1 cellular context compared by ENCODE assay signal in the genomic region with DNA sequence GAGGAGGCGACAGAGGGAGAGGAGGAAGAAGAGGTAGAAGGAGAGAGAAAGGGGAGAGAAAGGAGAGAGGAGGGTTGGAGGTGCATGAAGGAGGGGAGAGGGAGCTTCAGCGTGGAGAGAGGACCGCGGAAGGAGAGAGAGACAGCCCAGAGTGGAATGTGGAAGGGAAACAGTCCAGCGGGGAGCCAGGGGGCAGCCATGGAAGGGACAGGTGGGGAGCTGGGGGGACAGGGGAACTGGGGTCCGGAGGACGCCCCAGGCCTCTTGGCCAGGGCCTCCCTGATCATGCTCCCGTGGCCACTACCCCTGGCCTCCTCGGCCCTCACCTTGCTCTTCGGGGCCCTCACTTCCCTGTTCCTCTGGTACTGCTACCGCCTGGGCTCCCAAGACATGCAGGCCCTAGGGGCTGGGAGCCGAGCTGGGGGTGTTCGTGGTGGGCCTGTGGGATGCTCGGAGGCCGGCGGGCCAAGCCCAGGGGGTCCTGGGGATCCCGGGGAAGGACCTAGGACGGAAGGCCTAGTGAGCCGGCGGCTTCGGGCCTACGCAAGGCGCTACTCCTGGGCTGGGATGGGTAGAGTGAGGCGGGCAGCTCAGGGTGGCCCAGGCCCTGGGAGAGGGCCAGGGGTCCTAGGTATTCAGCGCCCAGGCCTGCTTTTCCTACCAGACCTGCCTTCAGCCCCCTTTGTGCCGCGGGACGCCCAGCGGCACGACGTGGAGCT.
TF ChIP-seq lines count a peak whose summit lies in the region.

No MANE protein-coding gene starts in this region.

TF ChIP-seq in HepG2, 621 proteins besides CTCF, POLR2A, EP300 and RAD21 (continued from another document and continues in another):
- TF ChIP-seq ZNF572 (CRISPR knock-in tag; IDR thresholded peaks at IDR 0.05), result 0 out of 2 replicates have a peak, but pooled peaks have one; percentile 19
- no peak for TF ChIP-seq HNF4G (IDR thresholded peaks at IDR 0.05; ENCODE audit: borderline replicate concordance, low read depth, low read length)
- peak; percentile 9; the same call in 1 of the 2 replicates for TF ChIP-seq HNF4G (CRISPR knock-in tag; IDR thresholded peaks at IDR 0.05; ENCODE audit: borderline replicate concordance, low read depth)
- no peak for TF ChIP-seq CHD4 (IDR thresholded peaks at IDR 0.05; ENCODE audit: borderline replicate concordance, low read length)
- TF ChIP-seq ZNF674 (CRISPR knock-in tag; IDR thresholded peaks at IDR 0.05; ENCODE audit: low read depth), result no peak
- TF ChIP-seq RBM39 (IDR thresholded peaks at IDR 0.05; ENCODE audit: low read depth, low read length, poor library complexity, severe bottlenecking), result no peak
- no peak for TF ChIP-seq RFX3 (CRISPR knock-in tag; IDR thresholded peaks at IDR 0.05)
- TF ChIP-seq, protein P1, sequence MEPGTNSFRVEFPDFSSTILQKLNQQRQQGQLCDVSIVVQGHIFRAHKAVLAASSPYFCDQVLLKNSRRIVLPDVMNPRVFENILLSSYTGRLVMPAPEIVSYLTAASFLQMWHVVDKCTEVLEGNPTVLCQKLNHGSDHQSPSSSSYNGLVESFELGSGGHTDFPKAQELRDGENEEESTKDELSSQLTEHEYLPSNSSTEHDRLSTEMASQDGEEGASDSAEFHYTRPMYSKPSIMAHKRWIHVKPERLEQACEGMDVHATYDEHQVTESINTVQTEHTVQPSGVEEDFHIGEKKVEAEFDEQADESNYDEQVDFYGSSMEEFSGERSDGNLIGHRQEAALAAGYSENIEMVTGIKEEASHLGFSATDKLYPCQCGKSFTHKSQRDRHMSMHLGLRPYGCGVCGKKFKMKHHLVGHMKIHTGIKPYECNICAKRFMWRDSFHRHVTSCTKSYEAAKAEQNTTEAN (CRISPR knock-in tag; conservative IDR thresholded peaks at IDR 0.05), result no peak
- 0 out of 2 replicates have a peak, but pooled peaks have one; percentile 6 for TF ChIP-seq ZNF678 (CRISPR knock-in tag; IDR thresholded peaks at IDR 0.05)
- TF ChIP-seq, protein P2, sequence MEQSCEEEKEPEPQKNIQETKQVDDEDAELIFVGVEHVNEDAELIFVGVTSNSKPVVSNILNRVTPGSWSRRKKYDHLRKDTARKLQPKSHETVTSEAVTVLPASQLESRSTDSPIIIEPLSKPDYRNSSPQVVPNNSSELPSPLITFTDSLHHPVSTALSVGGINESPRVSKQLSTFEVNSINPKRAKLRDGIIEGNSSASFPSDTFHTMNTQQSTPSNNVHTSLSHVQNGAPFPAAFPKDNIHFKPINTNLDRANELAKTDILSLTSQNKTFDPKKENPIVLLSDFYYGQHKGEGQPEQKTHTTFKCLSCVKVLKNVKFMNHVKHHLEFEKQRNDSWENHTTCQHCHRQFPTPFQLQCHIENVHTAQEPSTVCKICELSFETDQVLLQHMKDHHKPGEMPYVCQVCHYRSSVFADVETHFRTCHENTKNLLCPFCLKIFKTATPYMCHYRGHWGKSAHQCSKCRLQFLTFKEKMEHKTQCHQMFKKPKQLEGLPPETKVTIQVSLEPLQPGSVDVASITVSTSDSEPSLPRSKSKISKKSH (CRISPR knock-in tag; IDR thresholded peaks at IDR 0.05; ENCODE audit: borderline replicate concordance), result no peak
- TF ChIP-seq NR2F1 (CRISPR knock-in tag; IDR thresholded peaks at IDR 0.05), result no peak
- TF ChIP-seq, protein P3, sequence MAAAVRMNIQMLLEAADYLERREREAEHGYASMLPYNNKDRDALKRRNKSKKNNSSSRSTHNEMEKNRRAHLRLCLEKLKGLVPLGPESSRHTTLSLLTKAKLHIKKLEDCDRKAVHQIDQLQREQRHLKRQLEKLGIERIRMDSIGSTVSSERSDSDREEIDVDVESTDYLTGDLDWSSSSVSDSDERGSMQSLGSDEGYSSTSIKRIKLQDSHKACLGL (CRISPR knock-in tag; IDR thresholded peaks at IDR 0.05), result no peak; the same call in 1 of the 2 replicates
- TF ChIP-seq, protein P4, sequence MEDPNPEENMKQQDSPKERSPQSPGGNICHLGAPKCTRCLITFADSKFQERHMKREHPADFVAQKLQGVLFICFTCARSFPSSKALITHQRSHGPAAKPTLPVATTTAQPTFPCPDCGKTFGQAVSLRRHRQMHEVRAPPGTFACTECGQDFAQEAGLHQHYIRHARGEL (CRISPR knock-in tag; IDR thresholded peaks at IDR 0.05), result no peak
- no peak; the same call in 1 of the 2 replicates for TF ChIP-seq ZNF230 (CRISPR knock-in tag; IDR thresholded peaks at IDR 0.05)
- no peak for TF ChIP-seq ZNF773 (CRISPR knock-in tag; IDR thresholded peaks at IDR 0.05; ENCODE audit: borderline replicate concordance)
- TF ChIP-seq, protein P5, sequence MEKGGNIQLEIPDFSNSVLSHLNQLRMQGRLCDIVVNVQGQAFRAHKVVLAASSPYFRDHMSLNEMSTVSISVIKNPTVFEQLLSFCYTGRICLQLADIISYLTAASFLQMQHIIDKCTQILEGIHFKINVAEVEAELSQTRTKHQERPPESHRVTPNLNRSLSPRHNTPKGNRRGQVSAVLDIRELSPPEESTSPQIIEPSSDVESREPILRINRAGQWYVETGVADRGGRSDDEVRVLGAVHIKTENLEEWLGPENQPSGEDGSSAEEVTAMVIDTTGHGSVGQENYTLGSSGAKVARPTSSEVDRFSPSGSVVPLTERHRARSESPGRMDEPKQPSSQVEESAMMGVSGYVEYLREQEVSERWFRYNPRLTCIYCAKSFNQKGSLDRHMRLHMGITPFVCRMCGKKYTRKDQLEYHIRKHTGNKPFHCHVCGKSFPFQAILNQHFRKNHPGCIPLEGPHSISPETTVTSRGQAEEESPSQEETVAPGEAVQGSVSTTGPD (CRISPR knock-in tag; IDR thresholded peaks at IDR 0.05), result no peak
- TF ChIP-seq GATAD2A (CRISPR knock-in tag; IDR thresholded peaks at IDR 0.05), result no peak
- TF ChIP-seq ZNF652 (CRISPR knock-in tag; IDR thresholded peaks at IDR 0.05; ENCODE audit: borderline replicate concordance, low read depth), result no peak
- no peak for TF ChIP-seq EZH2 (conservative IDR thresholded peaks at IDR 0.05; ENCODE audit: low read depth, low read length)
- TF ChIP-seq, protein P6, sequence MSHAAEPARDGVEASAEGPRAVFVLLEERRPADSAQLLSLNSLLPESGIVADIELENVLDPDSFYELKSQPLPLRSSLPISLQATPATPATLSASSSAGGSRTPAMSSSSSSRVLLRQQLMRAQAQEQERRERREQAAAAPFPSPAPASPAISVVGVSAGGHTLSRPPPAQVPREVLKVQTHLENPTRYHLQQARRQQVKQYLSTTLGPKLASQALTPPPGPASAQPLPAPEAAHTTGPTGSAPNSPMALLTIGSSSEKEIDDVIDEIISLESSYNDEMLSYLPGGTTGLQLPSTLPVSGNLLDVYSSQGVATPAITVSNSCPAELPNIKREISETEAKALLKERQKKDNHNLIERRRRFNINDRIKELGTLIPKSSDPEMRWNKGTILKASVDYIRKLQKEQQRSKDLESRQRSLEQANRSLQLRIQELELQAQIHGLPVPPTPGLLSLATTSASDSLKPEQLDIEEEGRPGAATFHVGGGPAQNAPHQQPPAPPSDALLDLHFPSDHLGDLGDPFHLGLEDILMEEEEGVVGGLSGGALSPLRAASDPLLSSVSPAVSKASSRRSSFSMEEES (CRISPR knock-in tag; IDR thresholded peaks at IDR 0.05), result no peak
- no peak for TF ChIP-seq SATB2 (CRISPR knock-in tag; IDR thresholded peaks at IDR 0.05)
- no peak for TF ChIP-seq NR1H2 (CRISPR knock-in tag; IDR thresholded peaks at IDR 0.05; ENCODE audit: borderline replicate concordance, low read depth)
- peak; percentile 98 for TF ChIP-seq ZFX (CRISPR knock-in tag; IDR thresholded peaks at IDR 0.05; ENCODE audit: low read depth)
- no peak for TF ChIP-seq ZFP37 (CRISPR knock-in tag; IDR thresholded peaks at IDR 0.05; ENCODE audit: borderline replicate concordance)
- no peak; the same call in 1 of the 2 replicates for TF ChIP-seq ZNF891 (CRISPR knock-in tag; IDR thresholded peaks at IDR 0.05)
- no peak for TF ChIP-seq ZNF224 (CRISPR knock-in tag; IDR thresholded peaks at IDR 0.05)
- TF ChIP-seq PAX8 (CRISPR knock-in tag; IDR thresholded peaks at IDR 0.05; ENCODE audit: borderline replicate concordance), result no peak; the same call in 1 of the 2 replicates
- TF ChIP-seq, protein P7, sequence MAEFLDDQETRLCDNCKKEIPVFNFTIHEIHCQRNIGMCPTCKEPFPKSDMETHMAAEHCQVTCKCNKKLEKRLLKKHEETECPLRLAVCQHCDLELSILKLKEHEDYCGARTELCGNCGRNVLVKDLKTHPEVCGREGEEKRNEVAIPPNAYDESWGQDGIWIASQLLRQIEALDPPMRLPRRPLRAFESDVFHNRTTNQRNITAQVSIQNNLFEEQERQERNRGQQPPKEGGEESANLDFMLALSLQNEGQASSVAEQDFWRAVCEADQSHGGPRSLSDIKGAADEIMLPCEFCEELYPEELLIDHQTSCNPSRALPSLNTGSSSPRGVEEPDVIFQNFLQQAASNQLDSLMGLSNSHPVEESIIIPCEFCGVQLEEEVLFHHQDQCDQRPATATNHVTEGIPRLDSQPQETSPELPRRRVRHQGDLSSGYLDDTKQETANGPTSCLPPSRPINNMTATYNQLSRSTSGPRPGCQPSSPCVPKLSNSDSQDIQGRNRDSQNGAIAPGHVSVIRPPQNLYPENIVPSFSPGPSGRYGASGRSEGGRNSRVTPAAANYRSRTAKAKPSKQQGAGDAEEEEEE (CRISPR knock-in tag; IDR thresholded peaks at IDR 0.05; ENCODE audit: borderline replicate concordance), result no peak
- peak; percentile 37; the same call in 1 of the 2 replicates for TF ChIP-seq ELF1 (CRISPR knock-in tag; IDR thresholded peaks at IDR 0.05)
- no peak for TF ChIP-seq ZNF761 (CRISPR knock-in tag; conservative IDR thresholded peaks at IDR 0.05)
- TF ChIP-seq ZNF441 (CRISPR knock-in tag; IDR thresholded peaks at IDR 0.05; ENCODE audit: borderline replicate concordance), result 0 out of 2 replicates have a peak, but pooled peaks have one; percentile 51
- no peak for TF ChIP-seq ZNF335 (CRISPR knock-in tag; IDR thresholded peaks at IDR 0.05)
- TF ChIP-seq ZNF501 (CRISPR knock-in tag; IDR thresholded peaks at IDR 0.05), result no peak; the same call in 1 of the 2 replicates
- no peak for TF ChIP-seq KAT7 (CRISPR knock-in tag; IDR thresholded peaks at IDR 0.05; ENCODE audit: borderline replicate concordance)
- TF ChIP-seq, protein P8, sequence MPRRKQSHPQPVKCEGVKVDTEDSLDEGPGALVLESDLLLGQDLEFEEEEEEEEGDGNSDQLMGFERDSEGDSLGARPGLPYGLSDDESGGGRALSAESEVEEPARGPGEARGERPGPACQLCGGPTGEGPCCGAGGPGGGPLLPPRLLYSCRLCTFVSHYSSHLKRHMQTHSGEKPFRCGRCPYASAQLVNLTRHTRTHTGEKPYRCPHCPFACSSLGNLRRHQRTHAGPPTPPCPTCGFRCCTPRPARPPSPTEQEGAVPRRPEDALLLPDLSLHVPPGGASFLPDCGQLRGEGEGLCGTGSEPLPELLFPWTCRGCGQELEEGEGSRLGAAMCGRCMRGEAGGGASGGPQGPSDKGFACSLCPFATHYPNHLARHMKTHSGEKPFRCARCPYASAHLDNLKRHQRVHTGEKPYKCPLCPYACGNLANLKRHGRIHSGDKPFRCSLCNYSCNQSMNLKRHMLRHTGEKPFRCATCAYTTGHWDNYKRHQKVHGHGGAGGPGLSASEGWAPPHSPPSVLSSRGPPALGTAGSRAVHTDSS (CRISPR knock-in tag; conservative IDR thresholded peaks at IDR 0.05), result no peak; the same call in 1 of the 2 replicates
- TF ChIP-seq, protein P9, sequence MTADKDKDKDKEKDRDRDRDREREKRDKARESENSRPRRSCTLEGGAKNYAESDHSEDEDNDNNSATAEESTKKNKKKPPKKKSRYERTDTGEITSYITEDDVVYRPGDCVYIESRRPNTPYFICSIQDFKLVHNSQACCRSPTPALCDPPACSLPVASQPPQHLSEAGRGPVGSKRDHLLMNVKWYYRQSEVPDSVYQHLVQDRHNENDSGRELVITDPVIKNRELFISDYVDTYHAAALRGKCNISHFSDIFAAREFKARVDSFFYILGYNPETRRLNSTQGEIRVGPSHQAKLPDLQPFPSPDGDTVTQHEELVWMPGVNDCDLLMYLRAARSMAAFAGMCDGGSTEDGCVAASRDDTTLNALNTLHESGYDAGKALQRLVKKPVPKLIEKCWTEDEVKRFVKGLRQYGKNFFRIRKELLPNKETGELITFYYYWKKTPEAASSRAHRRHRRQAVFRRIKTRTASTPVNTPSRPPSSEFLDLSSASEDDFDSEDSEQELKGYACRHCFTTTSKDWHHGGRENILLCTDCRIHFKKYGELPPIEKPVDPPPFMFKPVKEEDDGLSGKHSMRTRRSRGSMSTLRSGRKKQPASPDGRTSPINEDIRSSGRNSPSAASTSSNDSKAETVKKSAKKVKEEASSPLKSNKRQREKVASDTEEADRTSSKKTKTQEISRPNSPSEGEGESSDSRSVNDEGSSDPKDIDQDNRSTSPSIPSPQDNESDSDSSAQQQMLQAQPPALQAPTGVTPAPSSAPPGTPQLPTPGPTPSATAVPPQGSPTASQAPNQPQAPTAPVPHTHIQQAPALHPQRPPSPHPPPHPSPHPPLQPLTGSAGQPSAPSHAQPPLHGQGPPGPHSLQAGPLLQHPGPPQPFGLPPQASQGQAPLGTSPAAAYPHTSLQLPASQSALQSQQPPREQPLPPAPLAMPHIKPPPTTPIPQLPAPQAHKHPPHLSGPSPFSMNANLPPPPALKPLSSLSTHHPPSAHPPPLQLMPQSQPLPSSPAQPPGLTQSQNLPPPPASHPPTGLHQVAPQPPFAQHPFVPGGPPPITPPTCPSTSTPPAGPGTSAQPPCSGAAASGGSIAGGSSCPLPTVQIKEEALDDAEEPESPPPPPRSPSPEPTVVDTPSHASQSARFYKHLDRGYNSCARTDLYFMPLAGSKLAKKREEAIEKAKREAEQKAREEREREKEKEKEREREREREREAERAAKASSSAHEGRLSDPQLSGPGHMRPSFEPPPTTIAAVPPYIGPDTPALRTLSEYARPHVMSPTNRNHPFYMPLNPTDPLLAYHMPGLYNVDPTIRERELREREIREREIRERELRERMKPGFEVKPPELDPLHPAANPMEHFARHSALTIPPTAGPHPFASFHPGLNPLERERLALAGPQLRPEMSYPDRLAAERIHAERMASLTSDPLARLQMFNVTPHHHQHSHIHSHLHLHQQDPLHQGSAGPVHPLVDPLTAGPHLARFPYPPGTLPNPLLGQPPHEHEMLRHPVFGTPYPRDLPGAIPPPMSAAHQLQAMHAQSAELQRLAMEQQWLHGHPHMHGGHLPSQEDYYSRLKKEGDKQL (CRISPR knock-in tag; IDR thresholded peaks at IDR 0.05; ENCODE audit: low read depth), result no peak
- TF ChIP-seq ZNF766 (CRISPR knock-in tag; IDR thresholded peaks at IDR 0.05; ENCODE audit: borderline replicate concordance), result no peak
- TF ChIP-seq, protein P10, sequence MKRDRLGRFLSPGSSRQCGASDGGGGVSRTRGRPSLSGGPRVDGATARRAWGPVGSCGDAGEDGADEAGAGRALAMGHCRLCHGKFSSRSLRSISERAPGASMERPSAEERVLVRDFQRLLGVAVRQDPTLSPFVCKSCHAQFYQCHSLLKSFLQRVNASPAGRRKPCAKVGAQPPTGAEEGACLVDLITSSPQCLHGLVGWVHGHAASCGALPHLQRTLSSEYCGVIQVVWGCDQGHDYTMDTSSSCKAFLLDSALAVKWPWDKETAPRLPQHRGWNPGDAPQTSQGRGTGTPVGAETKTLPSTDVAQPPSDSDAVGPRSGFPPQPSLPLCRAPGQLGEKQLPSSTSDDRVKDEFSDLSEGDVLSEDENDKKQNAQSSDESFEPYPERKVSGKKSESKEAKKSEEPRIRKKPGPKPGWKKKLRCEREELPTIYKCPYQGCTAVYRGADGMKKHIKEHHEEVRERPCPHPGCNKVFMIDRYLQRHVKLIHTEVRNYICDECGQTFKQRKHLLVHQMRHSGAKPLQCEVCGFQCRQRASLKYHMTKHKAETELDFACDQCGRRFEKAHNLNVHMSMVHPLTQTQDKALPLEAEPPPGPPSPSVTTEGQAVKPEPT (CRISPR knock-in tag; IDR thresholded peaks at IDR 0.05; ENCODE audit: low read depth), result no peak
- TF ChIP-seq, protein P11, sequence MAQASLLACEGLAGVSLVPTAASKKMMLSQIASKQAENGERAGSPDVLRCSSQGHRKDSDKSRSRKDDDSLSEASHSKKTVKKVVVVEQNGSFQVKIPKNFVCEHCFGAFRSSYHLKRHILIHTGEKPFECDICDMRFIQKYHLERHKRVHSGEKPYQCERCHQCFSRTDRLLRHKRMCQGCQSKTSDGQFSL (CRISPR knock-in tag; IDR thresholded peaks at IDR 0.05), result no peak
